ENCODE assay signal across 1 cellular context in the genomic region with DNA sequence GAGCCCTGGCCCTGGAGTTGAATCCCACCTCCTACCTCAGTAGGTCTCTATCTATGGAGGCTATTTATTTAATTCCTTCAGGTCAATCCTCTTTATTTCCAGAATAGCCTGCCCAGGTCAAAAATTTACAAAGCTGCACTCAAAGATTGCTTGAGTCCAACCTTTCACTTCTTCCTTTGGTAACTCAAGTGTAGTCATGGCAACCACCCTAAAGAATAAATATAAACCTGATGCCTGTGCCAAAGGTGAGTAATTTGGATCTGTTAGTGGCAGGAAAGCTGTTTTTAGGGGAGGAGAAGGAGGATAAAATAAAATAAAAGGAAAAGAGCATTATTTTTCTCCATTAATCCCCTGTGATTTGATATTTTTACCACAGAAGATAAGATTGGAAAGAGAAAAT.
TF ChIP-seq lines count a peak whose summit lies in the region.

No MANE protein-coding gene starts in this region.

TF ChIP-seq in GM12878, 131 proteins besides CTCF, POLR2A, EP300 and RAD21 (continued from another document):
- peak; percentile 36; the same call in 1 of the 2 replicates for TF ChIP-seq BMI1 (IDR thresholded peaks at IDR 0.05; ENCODE audit: borderline replicate concordance)
